14 cellular contexts compared by ENCODE assay signal in genomic region chr17:73705594-73705993, GRCh38.
A peak's percentile ranks its signal among the peaks of the same experiment; 100 is the strongest.
DNase-seq lines count a peak whose midpoint lies in the region; FAIRE-seq and TF ChIP-seq lines count a peak whose summit lies in the region.
"Had no signal": no experiment of that assay in that cellular context is flagged by ENCODE, and none has a peak within 500 bp of the region (broad histone marks: within the 10 kb centered on the region; RNA-seq: fewer than 3 reads in every experiment).

No MANE protein-coding gene starts in this region.

- no peak overlapping the region for H2AFZ ChIP-seq in astrocyte (ENCODE audit: low read depth, low read length)

- peak; percentile 10 for DNase-seq in AG09309 (ENCODE audit: low read depth)
- DNase-seq in HTR-8/SVneo (ENCODE audit: insufficient read length, low spot score), result peak; percentile 42
- DNase-seq in astrocyte (ENCODE audit: low read depth), result peak; percentile 15
- peak; percentile 42 for DNase-seq in left kidney (ENCODE audit: low read depth, low spot score)
- DNase-seq in activated T-cell treated with anti-CD3 and anti-CD28 coated beads, Interleukin-2, amount 50 U/mL, for 1 hour, result no peak
- no peak for DNase-seq in activated CD4-positive, alpha-beta T cell treated with anti-CD3 and anti-CD28 coated beads, Interleukin-2, amount 10 ng/mL, durations not matched to agents 7 days and 5 days
- no peak for DNase-seq in activated CD8-positive, alpha-beta memory T cell treated with anti-CD3 and anti-CD28 coated beads, Interleukin-2, amount 50 U/mL, for 48 hours
- no peak for DNase-seq in NCI-H526 treated with DMSO at 0.1 percent for 48 hours (lab: John Stamatoyannopoulos, UW)
- DNase-seq: CD4-positive, CD25-positive, alpha-beta regulatory T cell; NCI-H1694; SJCRH30 had no signal

- H3K4me3 ChIP-seq in AG09309 (ENCODE audit: control insufficient read depth, low read depth, low read length), result no peak overlapping the region
- H3K4me3 ChIP-seq in astrocyte (ENCODE audit: insufficient read depth, low read depth, low read length), result no peak overlapping the region
- H3K4me3 ChIP-seq: coronary artery, right atrium auricular region, SJCRH30, suprapubic skin had no signal

- peaks cover 25% of the 10 kb centered on the region for H3K27me3 Mint-ChIP-seq in astrocyte (ENCODE audit: low read depth, unreplicated experiment)
- H3K27me3 Mint-ChIP-seq in activated CD4-positive, alpha-beta T cell treated with anti-CD3 and anti-CD28 coated beads, Interleukin-2, amount 10 ng/mL, durations not matched to agents 7 days and 5 days, result peaks cover 13% of the 10 kb centered on the region

- peaks cover 7% of the 10 kb centered on the region for H3K9me3 Mint-ChIP-seq in astrocyte (ENCODE audit: unreplicated experiment)
- H3K9me3 Mint-ChIP-seq in activated CD4-positive, alpha-beta T cell treated with anti-CD3 and anti-CD28 coated beads, Interleukin-2, amount 10 ng/mL, durations not matched to agents 7 days and 5 days, result peaks cover 2% of the 10 kb centered on the region

- H3K9ac ChIP-seq in astrocyte (ENCODE audit: low read length), result no peak overlapping the region

- POLR2A ChIA-PET in activated CD4-positive, alpha-beta T cell treated with anti-CD3 and anti-CD28 coated beads, Interleukin-2, amount 10 ng/mL, durations not matched to agents 7 days and 5 days (lab: Charles Lee), result no interaction called here

- H3K36me3 ChIP-seq in astrocyte (ENCODE audit: insufficient read depth, low read length), result no peaks in the 10 kb centered on the region
- H3K36me3 ChIP-seq: right atrium auricular region, SJCRH30, suprapubic skin had no signal

- peak overlapping the region; percentile 97 for H3K27ac Mint-ChIP-seq in astrocyte (ENCODE audit: unreplicated experiment)
- H3K27ac Mint-ChIP-seq in activated CD4-positive, alpha-beta T cell treated with anti-CD3 and anti-CD28 coated beads, Interleukin-2, amount 10 ng/mL, durations not matched to agents 7 days and 5 days, result no peak overlapping the region
- H3K27ac Mint-ChIP-seq: CD4-positive, CD25-positive, alpha-beta regulatory T cell had no signal

- peaks cover 2% of the 10 kb centered on the region for H3K27me3 ChIP-seq in astrocyte (ENCODE audit: insufficient read depth, low read length)
- H3K27me3 ChIP-seq: right atrium auricular region had no signal

- peaks cover 26% of the 10 kb centered on the region for H3K4me1 Mint-ChIP-seq in astrocyte (ENCODE audit: low read depth, unreplicated experiment)
- H3K4me1 Mint-ChIP-seq in activated CD4-positive, alpha-beta T cell treated with anti-CD3 and anti-CD28 coated beads, Interleukin-2, amount 10 ng/mL, durations not matched to agents 7 days and 5 days, result peaks cover 9% of the 10 kb centered on the region

- FAIRE-seq in HTR-8/SVneo (lab: Jason Lieb, UNC), result no peak
- no peak for FAIRE-seq in astrocyte (lab: Jason Lieb, UNC)

- CTCF ChIA-PET in activated CD4-positive, alpha-beta T cell treated with anti-CD3 and anti-CD28 coated beads, Interleukin-2, amount 10 ng/mL, durations not matched to agents 7 days and 5 days (lab: Charles Lee), result no interaction called here

- H3K9me3 ChIP-seq in astrocyte (ENCODE audit: insufficient read depth, low read depth, low read length), result peaks cover 3% of the 10 kb centered on the region
- H3K9me3 ChIP-seq: SJCRH30, suprapubic skin had no signal

- no peaks in the 10 kb centered on the region for H4K20me1 ChIP-seq in astrocyte (ENCODE audit: insufficient read depth, low read length)

- TF ChIP-seq CTCF in AG09309 (IDR thresholded peaks at IDR 0.05; ENCODE audit: control insufficient read depth, insufficient read depth, low read depth, low read length, missing control alignments), result no peak
- no peak for TF ChIP-seq CTCF in astrocyte (IDR thresholded peaks at IDR 0.05; ENCODE audit: insufficient read depth, low read depth, low read length)

- no peaks in the 10 kb centered on the region for H3K4me1 ChIP-seq in astrocyte (ENCODE audit: insufficient read depth, low read length)
- H3K4me1 ChIP-seq: right atrium auricular region, SJCRH30, suprapubic skin had no signal

- no peaks in the 10 kb centered on the region for H3K79me2 ChIP-seq in astrocyte (ENCODE audit: insufficient read depth, low read length)

- H3K27ac ChIP-seq in astrocyte (ENCODE audit: low read depth, low read length), result no peak overlapping the region
- H3K27ac ChIP-seq: coronary artery, right atrium auricular region, SJCRH30, suprapubic skin had no signal

- H3K36me3 Mint-ChIP-seq in astrocyte (ENCODE audit: low read depth, unreplicated experiment), result no peaks in the 10 kb centered on the region
- no peaks in the 10 kb centered on the region for H3K36me3 Mint-ChIP-seq in activated CD4-positive, alpha-beta T cell treated with anti-CD3 and anti-CD28 coated beads, Interleukin-2, amount 10 ng/mL, durations not matched to agents 7 days and 5 days (ENCODE audit: low read depth)

- H3K4me2 ChIP-seq in astrocyte (ENCODE audit: low read length), result no peak overlapping the region

- no peak overlapping the region for H3K4me3 Mint-ChIP-seq in astrocyte (ENCODE audit: unreplicated experiment)
- H3K4me3 Mint-ChIP-seq in activated CD4-positive, alpha-beta T cell treated with anti-CD3 and anti-CD28 coated beads, Interleukin-2, amount 10 ng/mL, durations not matched to agents 7 days and 5 days, result no peak overlapping the region
- H3K4me3 Mint-ChIP-seq: CD4-positive, CD25-positive, alpha-beta regulatory T cell had no signal

Comparison
In these comparisons a context has a peak if more than half of its experiments do, and no peak if none do; other contexts are left out.
1. DNase-seq: peak in AG09309 (single experiment), HTR-8/SVneo (single experiment), astrocyte (single experiment) and left kidney (single experiment); none in activated T-cell treated with anti-CD3 and anti-CD28 coated beads, Interleukin-2, amount 50 U/mL, for 1 hour (single experiment), activated CD4-positive, alpha-beta T cell treated with anti-CD3 and anti-CD28 coated beads, Interleukin-2, amount 10 ng/mL, durations not matched to agents 7 days and 5 days (single experiment), activated CD8-positive, alpha-beta memory T cell treated with anti-CD3 and anti-CD28 coated beads, Interleukin-2, amount 50 U/mL, for 48 hours (single experiment) and NCI-H526 treated with DMSO at 0.1 percent for 48 hours (single experiment).